In genomic region chr2:109383505-109384307, GRCh38 we compare ENCODE assay signal across 19 cellular contexts.
DNase-seq lines count a peak whose midpoint lies in the region; ATAC-seq and TF ChIP-seq lines count a peak whose summit lies in the region.
"Had no signal": no experiment of that assay in that cellular context is flagged by ENCODE, and none has a peak within 500 bp of the region (broad histone marks: within the 10 kb centered on the region; RNA-seq: fewer than 3 reads in every experiment).

No MANE protein-coding gene starts in this region.

- H2BK15ac ChIP-seq in mesendoderm (replicated peaks; ENCODE audit: low read depth) = no peak overlapping the region

- no peak overlapping the region for H2BK5ac ChIP-seq in mesendoderm (ENCODE audit: low read length)

- peak overlapping the region; percentile 7 for H3K56ac ChIP-seq in mesendoderm (ENCODE audit: low read length)

- H3K27ac Mint-ChIP-seq in brain = peak overlapping the region in 3 of 5 experiments; percentile 34 to 97 (median 80)
- H3K27ac Mint-ChIP-seq: activated CD8-positive, alpha-beta T cell treated with anti-CD3 and anti-CD28 coated beads for 36 hours; activated T-cell treated with anti-CD3 and anti-CD28 coated beads, Interleukin-2, amount 50 U/mL, for 72 hours; GM23338; stimulated activated naive CD8-positive, alpha-beta T cell treated with anti-CD3 and anti-CD28 coated beads, Interleukin-15, Interleukin-2, amounts not matched to agents 100 ng/mL and 50 ng/mL, for 24 hours; T-helper 1 cell treated with Interleukin-12 subunit alpha and Interleukin-12 subunit beta and Interleukin-4 antibody, amounts not matched to agents 30 μg/mL and 1 μg/mL, for 36 hours had no signal

- H3K4me2 ChIP-seq in mesendoderm (ENCODE audit: low read length) = no peak overlapping the region

- H3K9me3 ChIP-seq in thyroid gland (no peaks in the 10 kb centered on the region), A673 (ENCODE audit: low read depth, low read length, poor library complexity, severe bottlenecking) (no peaks in the 10 kb centered on the region)
- H3K9me3 ChIP-seq: esophagus muscularis mucosa had no signal

- H3K4me3 ChIP-seq in mesendoderm (ENCODE audit: low read length) (no peak overlapping the region), thyroid gland (replicated peaks in 1 of 3) (no peak overlapping the region), A673 (ENCODE audit: low read depth, low read length, poor library complexity, severe bottlenecking) (no peak overlapping the region)
- H3K4me3 ChIP-seq: esophagus muscularis mucosa, GM23338 had no signal

- no peak overlapping the region for H3K23ac ChIP-seq in mesendoderm (ENCODE audit: low read length)

- H3K27me3 ChIP-seq in mesendoderm (ENCODE audit: insufficient read depth, low read length, poor library complexity) = no peaks in the 10 kb centered on the region
- H3K27me3 ChIP-seq in thyroid gland = no peaks in the 10 kb centered on the region
- no peaks in the 10 kb centered on the region for H3K27me3 ChIP-seq in A673 (replicated peaks; ENCODE audit: insufficient read depth, low read depth, low read length, poor library complexity)
- H3K27me3 ChIP-seq: esophagus muscularis mucosa had no signal

- no peak overlapping the region for H4K5ac ChIP-seq in mesendoderm (ENCODE audit: low read length)

- POLR2A ChIA-PET in A673 (lab: Charles Lee; ENCODE audit: low non-redundant PET) = no interaction called here

- intact Hi-C loops in thyroid gland (cut with DNase I) (no loop called here), A673 (cut with micrococcal nuclease; ENCODE audit: unreplicated experiment) (no loop called here)

- H3K18ac ChIP-seq in mesendoderm (ENCODE audit: low read length) = no peak overlapping the region

- H3K79me2 ChIP-seq in mesendoderm (ENCODE audit: control insufficient read depth, insufficient read depth, low read length) = no peaks in the 10 kb centered on the region

- peak; percentile 47 for DNase-seq in activated effector memory CD4-positive, alpha-beta T cell treated with anti-CD3 and anti-CD28 coated beads, Interleukin-2, amount 50 U/mL, for 16 hours
- no peak for DNase-seq in activated effector memory CD4-positive, alpha-beta T cell treated with Interleukin-2 at 50 U/mL for 16 hours
- DNase-seq in mesendoderm (no peak), thyroid gland (peak in 1 of 2 donors; percentile 1), A673 (ENCODE audit: low spot score) (no peak), SKM-1 (lab: John Stamatoyannopoulos, UW; ENCODE audit: unreplicated experiment) (no peak)
- DNase-seq: activated CD8-positive, alpha-beta T cell treated with anti-CD3 and anti-CD28 coated beads for 36 hours; activated T-cell treated with anti-CD3 and anti-CD28 coated beads, Interleukin-2, amount 50 U/mL, for 72 hours; CD4-positive, CD25-positive, alpha-beta regulatory T cell; Karpas-422; NCI-H1048; stimulated activated CD4-positive, alpha-beta T cell treated with anti-CD3 and anti-CD28 coated beads, Interleukin-2, amount 100 ng/mL, for 48 hours; WERI-Rb-1 had no signal

- H3K4me1 Mint-ChIP-seq in brain = peaks cover 69% of the 10 kb centered on the region

- no peaks in the 10 kb centered on the region for H3K79me1 ChIP-seq in mesendoderm (ENCODE audit: low read length)

- H3K4me1 ChIP-seq in mesendoderm (ENCODE audit: control insufficient read depth, low read depth, low read length) (peaks cover 1% of the 10 kb centered on the region), thyroid gland (peaks cover 26 to 52% of the 10 kb centered on the region in 2 donors), A673 (ENCODE audit: insufficient read depth, low read length, poor library complexity, severe bottlenecking) (no peaks in the 10 kb centered on the region)

- no TSS peak for BruUV-seq in A673 (replicated peaks; lab: Mats Ljungman, UMichigan)

- no peak for TF ChIP-seq CTCF in brain (conservative IDR thresholded peaks at IDR 0.05)
- TF ChIP-seq CTCF in thyroid gland (IDR thresholded peaks at IDR 0.05) = no peak
- TF ChIP-seq CTCF in A673 (conservative IDR thresholded peaks at IDR 0.05; ENCODE audit: low read depth, low read length) = no peak

- no peak overlapping the region for H3K4me3 Mint-ChIP-seq in brain
- H3K4me3 Mint-ChIP-seq: activated CD8-positive, alpha-beta T cell treated with anti-CD3 and anti-CD28 coated beads for 36 hours; activated T-cell treated with anti-CD3 and anti-CD28 coated beads, Interleukin-2, amount 50 U/mL, for 72 hours; CD4-positive, CD25-positive, alpha-beta regulatory T cell; GM23338; stimulated activated naive CD8-positive, alpha-beta T cell treated with anti-CD3 and anti-CD28 coated beads, Interleukin-15, Interleukin-2, amounts not matched to agents 100 ng/mL and 50 ng/mL, for 24 hours; T-helper 1 cell treated with Interleukin-12 subunit alpha and Interleukin-12 subunit beta and Interleukin-4 antibody, amounts not matched to agents 30 μg/mL and 1 μg/mL, for 36 hours had no signal

- no peak for TF ChIP-seq POLR2A in thyroid gland (IDR thresholded peaks at IDR 0.05)

- no peak overlapping the region for H2BK120ac ChIP-seq in mesendoderm (ENCODE audit: low read depth, low read length)

- H3K36me3 ChIP-seq in mesendoderm (ENCODE audit: control insufficient read depth, insufficient read depth, low read length) (no peaks in the 10 kb centered on the region), thyroid gland (no peaks in the 10 kb centered on the region), A673 (ENCODE audit: insufficient read depth, low read length, poor library complexity, severe bottlenecking) (no peaks in the 10 kb centered on the region)
- H3K36me3 ChIP-seq: esophagus muscularis mucosa, WERI-Rb-1 had no signal

- H2AK5ac ChIP-seq in mesendoderm (ENCODE audit: low read length) = no peak overlapping the region

- peaks cover 7% of the 10 kb centered on the region for H3K36me3 Mint-ChIP-seq in brain

- no peak overlapping the region for H3K9ac ChIP-seq in mesendoderm (ENCODE audit: low read length)

- H3K27ac ChIP-seq in mesendoderm (ENCODE audit: low read depth, low read length) (no peak overlapping the region), thyroid gland (peak overlapping the region; percentile 36 to 69 (median 63)), A673 (ENCODE audit: low read depth, low read length, poor library complexity, severe bottlenecking) (no peak overlapping the region)
- H3K27ac ChIP-seq: esophagus muscularis mucosa, WERI-Rb-1 had no signal

- no peak overlapping the region for H4K8ac ChIP-seq in mesendoderm (ENCODE audit: low read depth, low read length)

- no peak overlapping the region for H3K4ac ChIP-seq in mesendoderm (ENCODE audit: low read depth, low read length)

- WGBS in mesendoderm (ENCODE audit: extremely low coverage, insufficient coverage, low lambda C conversion rate) = no CpG with 5 or more reads among the region's 19 CpGs
- 71 to 74% methylated on average over 19 of the region's 19 CpGs for WGBS in thyroid gland, 2 donors

- ATAC-seq in HG03139 (IDR thresholded peaks at IDR 0.05; ENCODE audit: unreplicated experiment) = no peak
- ATAC-seq: activated CD8-positive, alpha-beta T cell treated with anti-CD3 and anti-CD28 coated beads for 36 hours; activated T-cell treated with anti-CD3 and anti-CD28 coated beads, Interleukin-2, amount 50 U/mL, for 72 hours had no signal

- CTCF ChIA-PET in A673 (lab: Charles Lee) = no interaction called here

- H3K27me3 Mint-ChIP-seq in brain = peaks cover 4% of the 10 kb centered on the region
- H3K27me3 Mint-ChIP-seq: activated CD8-positive, alpha-beta T cell treated with anti-CD3 and anti-CD28 coated beads for 36 hours; stimulated activated naive CD8-positive, alpha-beta T cell treated with anti-CD3 and anti-CD28 coated beads, Interleukin-15, Interleukin-2, amounts not matched to agents 100 ng/mL and 50 ng/mL, for 24 hours had no signal

- H3K9me3 Mint-ChIP-seq in brain = peaks cover 0 to 3% (median 0%) of the 10 kb centered on the region in 5 experiments
- H3K9me3 Mint-ChIP-seq: activated CD8-positive, alpha-beta T cell treated with anti-CD3 and anti-CD28 coated beads for 36 hours; activated T-cell treated with anti-CD3 and anti-CD28 coated beads, Interleukin-2, amount 50 U/mL, for 72 hours; CD4-positive, CD25-positive, alpha-beta regulatory T cell; GM23338; stimulated activated naive CD8-positive, alpha-beta T cell treated with anti-CD3 and anti-CD28 coated beads, Interleukin-15, Interleukin-2, amounts not matched to agents 100 ng/mL and 50 ng/mL, for 24 hours; T-helper 1 cell treated with Interleukin-12 subunit alpha and Interleukin-12 subunit beta and Interleukin-4 antibody, amounts not matched to agents 30 μg/mL and 1 μg/mL, for 36 hours had no signal

Comparison
In these comparisons a context has a peak if more than half of its experiments do, and no peak if none do; other contexts are left out.
1. H3K27ac ChIP-seq: peak in thyroid gland (3 of 3); none in mesendoderm (single experiment) and A673 (single experiment).